In genomic region chr17:46158323-46159296, GRCh38 we compare ENCODE assay signal across 12 cellular contexts. TPM values are rescaled to one million over a fixed set of nuclear protein-coding genes. Genes with fewer than 3 reads are reported as not detected.
A peak's percentile ranks its signal among the peaks of the same experiment; 100 is the strongest.
DNase-seq lines count a peak whose midpoint lies in the region; ATAC-seq, FAIRE-seq and TF ChIP-seq lines count a peak whose summit lies in the region.
"Had no signal": no experiment of that assay in that cellular context is flagged by ENCODE, and none has a peak within 500 bp of the region (broad histone marks: within the 10 kb centered on the region; RNA-seq: fewer than 3 reads in every experiment).

No MANE protein-coding gene starts in this region.

- peaks cover 34% of the 10 kb centered on the region for H4K20me1 ChIP-seq in keratinocyte (ENCODE audit: control insufficient read depth, extremely low read depth, insufficient read depth, low read length)
- peaks cover 31% of the 10 kb centered on the region for H4K20me1 ChIP-seq in MM.1S (ENCODE audit: insufficient read depth, low read length)

- peaks cover 0 to 7% of the 10 kb centered on the region in 2 donors for H3K36me3 Mint-ChIP-seq in activated T-cell treated with anti-CD3 and anti-CD28 coated beads, Interleukin-2, amount 50 U/mL, for 72 hours (ENCODE audit: insufficient read depth in 2 of 2)
- peaks cover 26% of the 10 kb centered on the region for H3K36me3 Mint-ChIP-seq in activated CD8-positive, alpha-beta T cell treated with anti-CD3 and anti-CD28 coated beads, Interleukin-2, amount 10 ng/mL, durations not matched to agents 7 days and 5 days (ENCODE audit: low read depth)

- peak overlapping the region; percentile 68 for H3K4me2 ChIP-seq in keratinocyte (ENCODE audit: control insufficient read depth, extremely low read depth, insufficient read depth, low read depth, low read length)
- H3K4me2 ChIP-seq in MM.1S (ENCODE audit: low read depth, low read length) = no peak overlapping the region

- peak overlapping the region; percentile 13 to 50 for H3K4me3 Mint-ChIP-seq in activated T-cell treated with anti-CD3 and anti-CD28 coated beads, Interleukin-2, amount 50 U/mL, for 72 hours
- H3K4me3 Mint-ChIP-seq in activated CD8-positive, alpha-beta T cell treated with anti-CD3 and anti-CD28 coated beads, Interleukin-2, amount 10 ng/mL, durations not matched to agents 7 days and 5 days = no peak overlapping the region

- no peak overlapping the region for H3K9ac ChIP-seq in keratinocyte (ENCODE audit: control insufficient read depth, extremely low read depth, insufficient read depth, low read length)
- H3K9ac ChIP-seq in MM.1S (ENCODE audit: low read length) = no peak overlapping the region

- H3K27me3 ChIP-seq in keratinocyte (ENCODE audit: control insufficient read depth, extremely low read depth, insufficient read depth, low read length) (no peaks in the 10 kb centered on the region), transverse colon (no peaks in the 10 kb centered on the region), MM.1S (replicated peaks; ENCODE audit: insufficient read depth, low read length) (no peaks in the 10 kb centered on the region), aorta (ENCODE audit: control insufficient read depth in 1 of 2, insufficient read depth in 2 of 2, low read length in 1 of 2) (no peaks in the 10 kb centered on the region)
- H3K27me3 ChIP-seq: SJSA1, tibial nerve had no signal

- WGBS in transverse colon (ENCODE audit: low coverage in 1 of 2), 2 donors = 76 to 90% methylated on average over 6 to 18 of the region's 18 CpGs
- 40 to 43% methylated on average over 18 of the region's 18 CpGs for WGBS in aorta, 2 donors

- ATAC-seq in activated T-cell treated with anti-CD3 and anti-CD28 coated beads, Interleukin-2, amount 50 U/mL, for 72 hours (replicated peaks in 1 of 2) = no peak
- ATAC-seq in activated CD8-positive, alpha-beta T cell treated with anti-CD3 and anti-CD28 coated beads, Interleukin-2, amount 10 ng/mL, durations not matched to agents 7 days and 5 days = no peak
- ATAC-seq in HG03108 (IDR thresholded peaks at IDR 0.05; ENCODE audit: unreplicated experiment) (no peak), aorta (ENCODE audit: low FRiP score) (no peak)
- ATAC-seq: left colon had no signal

- H3K4me1 Mint-ChIP-seq in activated T-cell treated with anti-CD3 and anti-CD28 coated beads, Interleukin-2, amount 50 U/mL, for 72 hours (ENCODE audit: low read depth) = peaks cover 93% of the 10 kb centered on the region
- H3K4me1 Mint-ChIP-seq in activated CD8-positive, alpha-beta T cell treated with anti-CD3 and anti-CD28 coated beads, Interleukin-2, amount 10 ng/mL, durations not matched to agents 7 days and 5 days (ENCODE audit: low read depth) = peaks cover 72% of the 10 kb centered on the region

- no peak for TF ChIP-seq EP300 in transverse colon (IDR thresholded peaks at IDR 0.05; ENCODE audit: low read depth)

- CTCF ChIA-PET in activated CD8-positive, alpha-beta T cell treated with anti-CD3 and anti-CD28 coated beads, Interleukin-2, amount 10 ng/mL, durations not matched to agents 7 days and 5 days (lab: Charles Lee) = interaction anchor here (0.9 to 2.3 kb wide), 3 partner anchors 14 to 54 kb away, joined by 3 to 8 read pairs (median 3); partner anchors contain the start of gene KANSL1

- H3K27me3 Mint-ChIP-seq in activated T-cell treated with anti-CD3 and anti-CD28 coated beads, Interleukin-2, amount 50 U/mL, for 72 hours (ENCODE audit: low read depth) = no peaks in the 10 kb centered on the region
- H3K27me3 Mint-ChIP-seq in activated CD8-positive, alpha-beta T cell treated with anti-CD3 and anti-CD28 coated beads, Interleukin-2, amount 10 ng/mL, durations not matched to agents 7 days and 5 days (ENCODE audit: low read depth) = no peaks in the 10 kb centered on the region

- intact Hi-C loops in transverse colon (cut with DNase I; ENCODE audit: low total_unique reads) (no loop called here), aorta (cut with DNase I) (loop anchor here in 1 of 2 donors (5.0 kb wide), 1 partner anchor 34 kb away; the partner anchor contains the start of gene KANSL1)

- H3K79me2 ChIP-seq in keratinocyte (ENCODE audit: control insufficient read depth, insufficient read depth, low read length) (peaks cover 99% of the 10 kb centered on the region), MM.1S (ENCODE audit: low read length) (peaks cover 97% of the 10 kb centered on the region)

- dilution Hi-C loops in keratinocyte (cut with MboI; ENCODE audit: extremely low pct_ligation_motif_present, low sequenced_read_pairs) = no loop called here

- H3K27ac ChIP-seq in keratinocyte (ENCODE audit: control insufficient read depth, insufficient read depth, low read length) (peak overlapping the region; percentile 16), transverse colon (peak overlapping the region; percentile 4 to 34 (median 18)), MM.1S (ENCODE audit: low read length) (no peak overlapping the region), aorta (ENCODE audit: low read depth in 1 of 2, low read length in 2 of 2) (no peak overlapping the region)
- H3K27ac ChIP-seq: SJSA1 had no signal

- H3K9me3 ChIP-seq in keratinocyte (ENCODE audit: control insufficient read depth, low read depth, low read length) = no peaks in the 10 kb centered on the region
- no peaks in the 10 kb centered on the region for H3K9me3 ChIP-seq in transverse colon
- H3K9me3 ChIP-seq in MM.1S (replicated peaks; ENCODE audit: insufficient read depth, low read length) = no peaks in the 10 kb centered on the region
- no peaks in the 10 kb centered on the region for H3K9me3 ChIP-seq in aorta (ENCODE audit: control insufficient read depth, low read length)
- H3K9me3 ChIP-seq: SJSA1, tibial nerve had no signal

- POLR2A ChIA-PET in activated CD8-positive, alpha-beta T cell treated with anti-CD3 and anti-CD28 coated beads, Interleukin-2, amount 10 ng/mL, durations not matched to agents 7 days and 5 days (lab: Charles Lee) = interaction anchor here (0.6 kb wide), 1 partner anchor 104 kb away, joined by 3 read pairs; no protein-coding TSS in a partner anchor

- peak overlapping the region in 1 of 3 experiments; percentile 11 for H3K4me3 ChIP-seq in keratinocyte (ENCODE audit: control insufficient read depth in 2 of 3, extremely low read depth in 1 of 3, insufficient read depth in 2 of 3, low read depth in 1 of 3, low read length in 3 of 3)
- H3K4me3 ChIP-seq in transverse colon = no peak overlapping the region
- no peak overlapping the region for H3K4me3 ChIP-seq in MM.1S (ENCODE audit: low read length)
- no peak overlapping the region for H3K4me3 ChIP-seq in aorta (ENCODE audit: low read length in 2 of 2)
- H3K4me3 ChIP-seq: SJSA1 had no signal

- peaks cover 1 to 3% of the 10 kb centered on the region in 2 experiments for H3K36me3 ChIP-seq in keratinocyte (ENCODE audit: control insufficient read depth in 2 of 2, extremely low read depth in 1 of 2, insufficient read depth in 2 of 2, low read length in 2 of 2)
- H3K36me3 ChIP-seq in transverse colon = no peaks in the 10 kb centered on the region
- H3K36me3 ChIP-seq in MM.1S (replicated peaks; ENCODE audit: insufficient read depth, low read length) = no peaks in the 10 kb centered on the region
- H3K36me3 ChIP-seq in aorta (ENCODE audit: control insufficient read depth in 1 of 2, insufficient read depth in 2 of 2, low read length in 1 of 2) = no peaks in the 10 kb centered on the region
- H3K36me3 ChIP-seq: tibial nerve had no signal

- FAIRE-seq in keratinocyte (lab: Jason Lieb, UNC) = no peak
- FAIRE-seq: GM18507 had no signal

- no peak for TF ChIP-seq CTCF in keratinocyte (optimal IDR thresholded peaks at IDR 0.05 in 1 of 3, IDR thresholded peaks at IDR 0.05 in 1 of 3, conservative IDR thresholded peaks at IDR 0.05 in 1 of 3; ENCODE audit: extremely low read depth in 1 of 3, insufficient read depth in 2 of 3, low read length in 3 of 3)
- no peak for TF ChIP-seq CTCF in transverse colon (IDR thresholded peaks at IDR 0.05)
- TF ChIP-seq CTCF in MM.1S (IDR thresholded peaks at IDR 0.05; ENCODE audit: low read length) = no peak

- no peak overlapping the region for H2AFZ ChIP-seq in keratinocyte (ENCODE audit: control insufficient read depth, low read length)
- no peak overlapping the region for H2AFZ ChIP-seq in MM.1S (ENCODE audit: low read length)

- H3K9me2 ChIP-seq in MM.1S (replicated peaks; ENCODE audit: insufficient read depth, low read length) = no peaks in the 10 kb centered on the region

- in situ Hi-C loops in transverse colon (cut with MboI; ENCODE audit: low pct_ligation_motif_present in 1 of 4, low pct_unique_long_range_greater_than_20kb in 1 of 4, low sequenced_read_pairs in 3 of 4) = no loop called here

- H3K9me1 ChIP-seq in keratinocyte (ENCODE audit: control insufficient read depth, extremely low read depth, insufficient read depth, low read length) = peaks cover 11% of the 10 kb centered on the region

- peaks cover 46% of the 10 kb centered on the region for H3K4me1 ChIP-seq in keratinocyte (ENCODE audit: control insufficient read depth, extremely low read depth, insufficient read depth, low read length)
- H3K4me1 ChIP-seq in transverse colon = peaks cover 42 to 89% (median 57%) of the 10 kb centered on the region in 4 donors
- H3K4me1 ChIP-seq in MM.1S (ENCODE audit: low read length) = peaks cover 12% of the 10 kb centered on the region
- H3K4me1 ChIP-seq in aorta (ENCODE audit: control insufficient read depth in 1 of 2, insufficient read depth in 2 of 2, low read length in 2 of 2) = peaks cover 3 to 7% of the 10 kb centered on the region in 2 donors

- no peaks in the 10 kb centered on the region for H3K9me3 Mint-ChIP-seq in activated T-cell treated with anti-CD3 and anti-CD28 coated beads, Interleukin-2, amount 50 U/mL, for 72 hours
- H3K9me3 Mint-ChIP-seq in activated CD8-positive, alpha-beta T cell treated with anti-CD3 and anti-CD28 coated beads, Interleukin-2, amount 10 ng/mL, durations not matched to agents 7 days and 5 days (ENCODE audit: insufficient read depth) = no peaks in the 10 kb centered on the region

- peak overlapping the region; percentile 79 for H3K27ac Mint-ChIP-seq in activated T-cell treated with anti-CD3 and anti-CD28 coated beads, Interleukin-2, amount 50 U/mL, for 72 hours
- peak overlapping the region; percentile 36 for H3K27ac Mint-ChIP-seq in activated CD8-positive, alpha-beta T cell treated with anti-CD3 and anti-CD28 coated beads, Interleukin-2, amount 10 ng/mL, durations not matched to agents 7 days and 5 days

- no peak for TF ChIP-seq POLR2A in transverse colon (IDR thresholded peaks at IDR 0.05)

- no peak for DNase-seq in activated T-cell treated with anti-CD3 and anti-CD28 coated beads, Interleukin-2, amount 50 U/mL, for 72 hours
- no peak for DNase-seq in activated T-cell treated with anti-CD3 and anti-CD28 coated beads for 4 hours
- DNase-seq in activated CD8-positive, alpha-beta T cell treated with anti-CD3 and anti-CD28 coated beads, Interleukin-2, amount 10 ng/mL, durations not matched to agents 7 days and 5 days = no peak
- no peak for DNase-seq in keratinocyte (ENCODE audit: low read depth, low spot score)
- DNase-seq in transverse colon = no peak
- no peak for DNase-seq in MM.1S
- no peak for DNase-seq in aorta
- DNase-seq: left colon had no signal

- H3F3A ChIP-seq in MM.1S (ENCODE audit: insufficient read depth, low read length) = peaks cover 10% of the 10 kb centered on the region

RNA-seq across cellular contexts. Expression of gene KANSL1, which starts 34.6 kb away (rescaled TPM):
- 100 to 1,000 TPM in 1 of 2 donors, 10 to 100 TPM in 1; 73.5 to 130 TPM for total RNA-seq in activated T-cell treated with anti-CD3 and anti-CD28 coated beads, Interleukin-2, amount 50 U/mL, for 72 hours
- 10 to 100 TPM; 80.5 to 82.8 TPM for total RNA-seq in activated CD8-positive, alpha-beta T cell treated with anti-CD3 and anti-CD28 coated beads, Interleukin-2, amount 10 ng/mL, durations not matched to agents 7 days and 5 days
- 10.2 to 17.6 TPM (median 13.7 TPM) in 3 replicates for polyA plus RNA-seq in keratinocyte
- polyA plus RNA-seq in keratinocyte (2011; ENCODE audit: low read depth) = 28.4 TPM
- 10.7 and 18.2 TPM in 2 replicates for polyA plus RNA-seq in keratinocyte (2011; cell fraction: cytosol; rRNA removed)
- 63.4 and 68.9 TPM in 2 replicates for polyA plus RNA-seq in keratinocyte (2011; cell fraction: nucleus; rRNA removed)
- polyA plus RNA-seq in keratinocyte (2012; ENCODE audit: low replicate concordance) = 12.8 and 26.5 TPM in 2 replicates
- polyA minus RNA-seq in keratinocyte = 34.9 to 104 TPM (median 73.7 TPM) in 3 replicates
- 44.5 TPM for polyA minus RNA-seq in keratinocyte (2011; cell fraction: cytosol; rRNA and poly(A)+ RNA removed)
- polyA minus RNA-seq in keratinocyte (2011; cell fraction: nucleus; rRNA and poly(A)+ RNA removed) = 91.0 and 157 TPM in 2 replicates
- 100 to 1,000 TPM in 3 of 4 donors, 10 to 100 TPM in 1; 80.3 to 201 (median 146) TPM for total RNA-seq in transverse colon
- total RNA-seq in aorta = 100 to 1,000 TPM in 1 of 2 donors, 10 to 100 TPM in 1; 94.1 to 109 TPM
- 10 to 100 TPM in 1 of 2 donors, 1 to 10 TPM in 1; 6.5 to 18.7 TPM for polyA plus RNA-seq in aorta

Comparison
In these comparisons a context has a peak if more than half of its experiments do, and no peak if none do; other contexts are left out.
1. H3K27ac ChIP-seq: peak in keratinocyte (single experiment) and transverse colon (4 of 4); none in MM.1S (single experiment) and aorta (0 of 2).